In genomic region chr2:190785380-190785779, GRCh38 we compare ENCODE assay signal across 1 cellular context.
TF ChIP-seq lines count a peak whose summit lies in the region.

No MANE protein-coding gene starts in this region.

TF ChIP-seq in GM23338, 12 proteins besides CTCF, POLR2A, EP300 and RAD21 (continued from another document):
- TF ChIP-seq ZNF462 (CRISPR knock-in tag; IDR thresholded peaks at IDR 0.05), result no peak
- no peak for TF ChIP-seq ETS1 (IDR thresholded peaks at IDR 0.05)
- no peak for TF ChIP-seq REST (IDR thresholded peaks at IDR 0.05; ENCODE audit: unreplicated experiment)
- TF ChIP-seq CREB1 (CRISPR knock-in tag; IDR thresholded peaks at IDR 0.05; ENCODE audit: low read depth), result no peak
